ENCODE assay signal across 8 cellular contexts in the genomic region with DNA sequence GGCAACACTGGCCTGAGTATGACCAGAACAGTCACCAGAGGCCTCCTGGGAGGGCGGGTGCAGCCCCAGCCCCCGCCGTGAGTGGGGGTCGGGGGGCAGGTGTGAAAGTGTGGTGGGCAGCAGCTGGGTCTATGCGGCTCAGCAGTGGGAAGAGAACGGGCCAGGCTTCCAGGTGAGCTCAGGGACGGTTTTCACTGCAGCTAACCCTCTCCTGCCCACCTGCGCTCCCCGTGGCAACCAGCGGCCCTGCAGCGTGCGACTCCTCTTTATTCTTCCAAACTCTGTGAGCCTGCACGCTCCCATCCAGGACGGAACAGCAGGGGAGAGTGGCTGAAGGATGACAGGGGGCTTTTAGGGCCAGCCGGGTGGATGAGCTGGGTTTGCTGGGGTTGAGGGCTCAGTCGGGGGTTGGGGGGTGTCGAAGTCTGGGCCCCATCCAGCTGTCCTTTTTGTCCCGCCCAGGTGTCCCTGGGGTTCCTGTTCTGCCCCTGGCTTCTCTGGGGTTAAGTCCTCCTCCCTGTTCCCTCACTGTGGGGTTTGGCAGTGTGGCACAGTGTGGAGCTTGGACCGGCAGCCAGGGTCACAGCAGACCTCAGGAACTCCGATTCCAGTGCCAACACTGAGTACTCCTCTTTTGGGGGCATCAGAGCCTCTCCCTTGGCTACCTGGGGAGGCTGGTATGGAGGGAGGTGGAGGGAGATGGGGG. TPM values are rescaled to one million over a fixed set of nuclear protein-coding genes. Genes with fewer than 3 reads are reported as not detected.
DNase-seq lines count a peak whose midpoint lies in the region; ATAC-seq and TF ChIP-seq lines count a peak whose summit lies in the region.

No MANE protein-coding gene starts in this region.

- peak overlapping the region in 1 of 7 donors; percentile 14 for H3K27ac Mint-ChIP-seq in CD14-positive monocyte
- no peak overlapping the region for H3K27ac Mint-ChIP-seq in activated naive CD4-positive, alpha-beta T cell treated with anti-CD3 and anti-CD28 coated beads, Interleukin-2, amount 10 ng/mL, durations not matched to agents 7 days and 5 days

- H3K4me1 ChIP-seq in liver (ENCODE audit: control insufficient read depth in 4 of 4, insufficient read depth in 4 of 4, low read length in 3 of 4): peaks cover 0 to 4% (median 1%) of the 10 kb centered on the region in 4 donors

- no peaks in the 10 kb centered on the region for H3K9me3 ChIP-seq in liver (ENCODE audit: control insufficient read depth in 4 of 4, low read length in 3 of 4)

- peak; percentile 21 for TF ChIP-seq CTCF in CD14-positive monocyte (IDR thresholded peaks at IDR 0.05)
- TF ChIP-seq CTCF in liver (IDR thresholded peaks at IDR 0.05; ENCODE audit: low read depth, low read length, missing input control): peak; percentile 54

- H3K9me3 Mint-ChIP-seq in CD14-positive monocyte: peaks cover 0 to 2% (median 0%) of the 10 kb centered on the region in 7 donors
- H3K9me3 Mint-ChIP-seq in activated naive CD4-positive, alpha-beta T cell treated with anti-CD3 and anti-CD28 coated beads, Interleukin-2, amount 10 ng/mL, durations not matched to agents 7 days and 5 days: no peaks in the 10 kb centered on the region

- intact Hi-C loops in CD14-positive monocyte (cut with micrococcal nuclease): no loop called here

- H3K4me3 ChIP-seq in liver (ENCODE audit: low read depth in 1 of 3, low read length in 3 of 3): no peak overlapping the region

- H3K4me3 Mint-ChIP-seq in CD14-positive monocyte: no peak overlapping the region
- H3K4me3 Mint-ChIP-seq in activated naive CD4-positive, alpha-beta T cell treated with anti-CD3 and anti-CD28 coated beads, Interleukin-2, amount 10 ng/mL, durations not matched to agents 7 days and 5 days: no peak overlapping the region

- CTCF ChIA-PET in activated naive CD4-positive, alpha-beta T cell treated with anti-CD3 and anti-CD28 coated beads, Interleukin-2, amount 10 ng/mL, durations not matched to agents 7 days and 5 days (lab: Charles Lee): interaction anchor here (0.9 to 5.6 kb wide), 2 partner anchors 11 kb away, joined by 5 to 42 read pairs; no protein-coding TSS in a partner anchor

- DNase-seq in CD14-positive monocyte (ENCODE audit: low spot score) (no peak), HPDE6-E6E7 (ENCODE audit: extremely low spot score) (peak; percentile 81), foreskin melanocyte (no peak), NCI-H187 (lab: John Stamatoyannopoulos, UW) (no peak)
- peak; percentile 39 for DNase-seq in activated naive CD4-positive, alpha-beta T cell treated with anti-CD3 and anti-CD28 coated beads, Interleukin-2, amount 10 ng/mL, durations not matched to agents 7 days and 5 days

- H3K36me3 Mint-ChIP-seq in CD14-positive monocyte: no peaks in the 10 kb centered on the region
- no peaks in the 10 kb centered on the region for H3K36me3 Mint-ChIP-seq in activated naive CD4-positive, alpha-beta T cell treated with anti-CD3 and anti-CD28 coated beads, Interleukin-2, amount 10 ng/mL, durations not matched to agents 7 days and 5 days

- no peak overlapping the region for H3K27ac ChIP-seq in liver (ENCODE audit: low read depth in 1 of 2, low read length in 2 of 2)

- ATAC-seq in GM21619 (IDR thresholded peaks at IDR 0.05; ENCODE audit: unreplicated experiment): no peak
- no peak for ATAC-seq in GM18868 (IDR thresholded peaks at IDR 0.05; ENCODE audit: unreplicated experiment)

- peaks cover 5% of the 10 kb centered on the region for H3K4me1 Mint-ChIP-seq in CD14-positive monocyte
- no peaks in the 10 kb centered on the region for H3K4me1 Mint-ChIP-seq in activated naive CD4-positive, alpha-beta T cell treated with anti-CD3 and anti-CD28 coated beads, Interleukin-2, amount 10 ng/mL, durations not matched to agents 7 days and 5 days

- no peak overlapping the region for H3K9ac ChIP-seq in liver (ENCODE audit: low read depth in 1 of 2, low read length in 2 of 2)

- peak in 1 of 2 donors; percentile 18 for TF ChIP-seq RAD21 in liver (IDR thresholded peaks at IDR 0.05)

- WGBS in liver: 18% methylated on average over 20 of the region's 20 CpGs

- H3K27me3 ChIP-seq in liver (ENCODE audit: control insufficient read depth in 4 of 4, insufficient read depth in 4 of 4, low read length in 3 of 4): peaks cover 0 to 4% (median 2%) of the 10 kb centered on the region in 4 donors

- H3K36me3 ChIP-seq in liver (ENCODE audit: control insufficient read depth in 4 of 4, insufficient read depth in 3 of 4, low read depth in 1 of 4, low read length in 3 of 4): no peaks in the 10 kb centered on the region

- peaks cover 31 to 38% (median 31%) of the 10 kb centered on the region in 3 donors for H3K27me3 Mint-ChIP-seq in CD14-positive monocyte (ENCODE audit: low read depth in 3 of 3)
- peaks cover 58% of the 10 kb centered on the region for H3K27me3 Mint-ChIP-seq in activated naive CD4-positive, alpha-beta T cell treated with anti-CD3 and anti-CD28 coated beads, Interleukin-2, amount 10 ng/mL, durations not matched to agents 7 days and 5 days

TF ChIP-seq in liver, 16 proteins besides CTCF, POLR2A, EP300 and RAD21:
- TF ChIP-seq TAF1 (conservative IDR thresholded peaks at IDR 0.05) (no peak), FOXA1 (IDR thresholded peaks at IDR 0.05) (no peak), YY1 (IDR thresholded peaks at IDR 0.05) (no peak), SP1 (IDR thresholded peaks at IDR 0.05) (no peak), GABPA (IDR thresholded peaks at IDR 0.05 in 1 of 2, conservative IDR thresholded peaks at IDR 0.05 in 1 of 2) (no peak), JUND (IDR thresholded peaks at IDR 0.05) (no peak), HNF4A (conservative IDR thresholded peaks at IDR 0.05) (no peak), NR2F2 (IDR thresholded peaks at IDR 0.05) (no peak), EGR1 (IDR thresholded peaks at IDR 0.05; ENCODE audit: low read depth in 2 of 2) (no peak), FOXA2 (IDR thresholded peaks at IDR 0.05) (no peak), HNF4G (IDR thresholded peaks at IDR 0.05) (no peak), RXRA (IDR thresholded peaks at IDR 0.05) (no peak)
- TF ChIP-seq, protein P1, sequence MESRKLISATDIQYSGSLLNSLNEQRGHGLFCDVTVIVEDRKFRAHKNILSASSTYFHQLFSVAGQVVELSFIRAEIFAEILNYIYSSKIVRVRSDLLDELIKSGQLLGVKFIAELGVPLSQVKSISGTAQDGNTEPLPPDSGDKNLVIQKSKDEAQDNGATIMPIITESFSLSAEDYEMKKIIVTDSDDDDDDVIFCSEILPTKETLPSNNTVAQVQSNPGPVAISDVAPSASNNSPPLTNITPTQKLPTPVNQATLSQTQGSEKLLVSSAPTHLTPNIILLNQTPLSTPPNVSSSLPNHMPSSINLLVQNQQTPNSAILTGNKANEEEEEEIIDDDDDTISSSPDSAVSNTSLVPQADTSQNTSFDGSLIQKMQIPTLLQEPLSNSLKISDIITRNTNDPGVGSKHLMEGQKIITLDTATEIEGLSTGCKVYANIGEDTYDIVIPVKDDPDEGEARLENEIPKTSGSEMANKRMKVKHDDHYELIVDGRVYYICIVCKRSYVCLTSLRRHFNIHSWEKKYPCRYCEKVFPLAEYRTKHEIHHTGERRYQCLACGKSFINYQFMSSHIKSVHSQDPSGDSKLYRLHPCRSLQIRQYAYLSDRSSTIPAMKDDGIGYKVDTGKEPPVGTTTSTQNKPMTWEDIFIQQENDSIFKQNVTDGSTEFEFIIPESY (IDR thresholded peaks at IDR 0.05): no peak
- TF ChIP-seq, protein P2, sequence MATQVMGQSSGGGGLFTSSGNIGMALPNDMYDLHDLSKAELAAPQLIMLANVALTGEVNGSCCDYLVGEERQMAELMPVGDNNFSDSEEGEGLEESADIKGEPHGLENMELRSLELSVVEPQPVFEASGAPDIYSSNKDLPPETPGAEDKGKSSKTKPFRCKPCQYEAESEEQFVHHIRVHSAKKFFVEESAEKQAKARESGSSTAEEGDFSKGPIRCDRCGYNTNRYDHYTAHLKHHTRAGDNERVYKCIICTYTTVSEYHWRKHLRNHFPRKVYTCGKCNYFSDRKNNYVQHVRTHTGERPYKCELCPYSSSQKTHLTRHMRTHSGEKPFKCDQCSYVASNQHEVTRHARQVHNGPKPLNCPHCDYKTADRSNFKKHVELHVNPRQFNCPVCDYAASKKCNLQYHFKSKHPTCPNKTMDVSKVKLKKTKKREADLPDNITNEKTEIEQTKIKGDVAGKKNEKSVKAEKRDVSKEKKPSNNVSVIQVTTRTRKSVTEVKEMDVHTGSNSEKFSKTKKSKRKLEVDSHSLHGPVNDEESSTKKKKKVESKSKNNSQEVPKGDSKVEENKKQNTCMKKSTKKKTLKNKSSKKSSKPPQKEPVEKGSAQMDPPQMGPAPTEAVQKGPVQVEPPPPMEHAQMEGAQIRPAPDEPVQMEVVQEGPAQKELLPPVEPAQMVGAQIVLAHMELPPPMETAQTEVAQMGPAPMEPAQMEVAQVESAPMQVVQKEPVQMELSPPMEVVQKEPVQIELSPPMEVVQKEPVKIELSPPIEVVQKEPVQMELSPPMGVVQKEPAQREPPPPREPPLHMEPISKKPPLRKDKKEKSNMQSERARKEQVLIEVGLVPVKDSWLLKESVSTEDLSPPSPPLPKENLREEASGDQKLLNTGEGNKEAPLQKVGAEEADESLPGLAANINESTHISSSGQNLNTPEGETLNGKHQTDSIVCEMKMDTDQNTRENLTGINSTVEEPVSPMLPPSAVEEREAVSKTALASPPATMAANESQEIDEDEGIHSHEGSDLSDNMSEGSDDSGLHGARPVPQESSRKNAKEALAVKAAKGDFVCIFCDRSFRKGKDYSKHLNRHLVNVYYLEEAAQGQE (IDR thresholded peaks at IDR 0.05): no peak
- TF ChIP-seq, protein P3, sequence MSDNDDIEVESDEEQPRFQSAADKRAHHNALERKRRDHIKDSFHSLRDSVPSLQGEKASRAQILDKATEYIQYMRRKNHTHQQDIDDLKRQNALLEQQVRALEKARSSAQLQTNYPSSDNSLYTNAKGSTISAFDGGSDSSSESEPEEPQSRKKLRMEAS (IDR thresholded peaks at IDR 0.05): no peak
- TF ChIP-seq, protein P4, sequence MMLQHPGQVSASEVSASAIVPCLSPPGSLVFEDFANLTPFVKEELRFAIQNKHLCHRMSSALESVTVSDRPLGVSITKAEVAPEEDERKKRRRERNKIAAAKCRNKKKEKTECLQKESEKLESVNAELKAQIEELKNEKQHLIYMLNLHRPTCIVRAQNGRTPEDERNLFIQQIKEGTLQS (IDR thresholded peaks at IDR 0.05): no peak

RNA-seq across cellular contexts. Expression of a gene that starts 0.9 kb away (rescaled TPM):
- polyA plus RNA-seq in CD14-positive monocyte: not detected
- under 1 TPM in 1 of 2 donors, not detected in 1; 0.23 TPM for total RNA-seq in liver
- not detected for polyA plus RNA-seq in liver

RNA-seq across cellular contexts. Expression of a gene that starts 18.9 kb away (rescaled TPM):
- 10 to 100 TPM; 18.0 to 25.9 TPM for polyA plus RNA-seq in CD14-positive monocyte
- total RNA-seq in liver: 10 to 100 TPM; 13.7 to 19.5 TPM
- polyA plus RNA-seq in liver: 10 to 100 TPM in 1 of 2 donors, 1 to 10 TPM in 1; 6.8 to 16.2 TPM

RNA-seq across cellular contexts. Expression of a gene that starts 19.4 kb away (rescaled TPM):
- not detected for polyA plus RNA-seq in CD14-positive monocyte
- under 1 TPM in 1 of 2 donors, not detected in 1; 0.05 TPM for total RNA-seq in liver
- not detected for polyA plus RNA-seq in liver

RNA-seq across cellular contexts. Expression of a gene that starts 37.8 kb away (rescaled TPM):
- polyA plus RNA-seq in CD14-positive monocyte: 10 to 100 TPM; 11.2 to 14.1 TPM
- 10 to 100 TPM; 18.3 to 29.7 TPM for total RNA-seq in liver
- polyA plus RNA-seq in liver: 10 to 100 TPM; 11.2 to 25.4 TPM

RNA-seq across cellular contexts. Expression of a gene that starts 58.1 kb away (rescaled TPM):
- polyA plus RNA-seq in CD14-positive monocyte: not detected
- total RNA-seq in liver: not detected
- polyA plus RNA-seq in liver: not detected

Comparison
In these comparisons a context has a peak if more than half of its experiments do, and no peak if none do; other contexts are left out.
1. DNase-seq: peak in HPDE6-E6E7 (single experiment) and activated naive CD4-positive, alpha-beta T cell treated with anti-CD3 and anti-CD28 coated beads, Interleukin-2, amount 10 ng/mL, durations not matched to agents 7 days and 5 days (single experiment); none in CD14-positive monocyte (single experiment), foreskin melanocyte (single experiment) and NCI-H187 (0 of 2).